ENCODE assay signal across 8 cellular contexts in the genomic region with DNA sequence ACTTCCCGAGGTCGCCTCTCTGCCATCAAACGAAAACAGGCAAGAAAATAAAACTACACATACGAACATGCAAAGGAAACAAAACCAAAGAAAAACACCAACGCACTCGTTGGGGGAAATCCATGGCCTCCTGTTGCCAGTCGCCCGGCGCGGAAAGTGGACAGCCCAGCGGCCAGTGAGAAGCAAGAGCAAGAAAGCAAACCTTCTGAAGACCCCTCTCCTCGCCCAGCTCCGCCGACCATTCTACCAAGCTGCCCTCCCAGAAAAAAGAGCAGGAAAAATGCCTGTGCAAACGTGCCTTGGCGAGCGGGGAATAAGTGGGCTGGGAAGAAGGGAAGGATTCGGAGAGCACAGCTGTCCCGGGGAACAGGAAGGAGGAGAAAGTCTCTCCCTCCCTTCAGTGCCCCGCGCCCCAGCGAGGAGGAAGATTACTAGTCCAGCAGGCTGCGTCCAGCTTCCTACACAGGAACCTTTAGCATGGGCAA. TPM values are rescaled to one million over a fixed set of nuclear protein-coding genes. Genes with fewer than 3 reads are reported as not detected.
A peak's percentile ranks its signal among the peaks of the same experiment; 100 is the strongest.
DNase-seq lines count a peak whose midpoint lies in the region; ATAC-seq and TF ChIP-seq lines count a peak whose summit lies in the region.

No MANE protein-coding gene starts in this region.

- BruUV-seq in A673 (replicated peaks; lab: Mats Ljungman, UMichigan) = no TSS peak

- peaks cover 50% of the 10 kb centered on the region for H3K79me2 ChIP-seq in GM23338 (replicated peaks; ENCODE audit: insufficient read depth)

- H3F3A ChIP-seq in GM23338 (replicated peaks; ENCODE audit: low read depth) = no peaks in the 10 kb centered on the region

- H3K27me3 ChIP-seq in A673 (replicated peaks; ENCODE audit: insufficient read depth, low read depth, low read length, poor library complexity) (peaks cover 13% of the 10 kb centered on the region), GM23338 (ENCODE audit: insufficient read depth) (no peaks in the 10 kb centered on the region), testis (no peaks in the 10 kb centered on the region)

- peak overlapping the region; percentile 93 for H3K27ac Mint-ChIP-seq in GM23338

- peak; percentile 55; the same call in 2 of the 3 replicates for ATAC-seq in GM23338

- in situ Hi-C loops in ACHN (cut with HindIII; ENCODE audit: low pct_ligation_motif_present, low pct_unique_long_range_greater_than_20kb, low sequenced_read_pairs) = no loop called here

- intact Hi-C loops in A673 (cut with micrococcal nuclease; ENCODE audit: unreplicated experiment) = loop anchor here (10.0 kb wide), 2 partner anchors 656 to 756 kb away; no protein-coding TSS in a partner anchor
- intact Hi-C loops in testis (cut with DNase I; ENCODE audit: low total_unique reads) = no loop called here

- peak overlapping the region; percentile 97 for H2AFZ ChIP-seq in GM23338

- H3K27me3 Mint-ChIP-seq in GM23338 (ENCODE audit: insufficient read depth, low read depth, poor library complexity) = peaks cover 4% of the 10 kb centered on the region

- H3K9me3 ChIP-seq in A673 (ENCODE audit: low read depth, low read length, poor library complexity, severe bottlenecking) (no peaks in the 10 kb centered on the region), testis (no peaks in the 10 kb centered on the region)

- TF ChIP-seq CTCF in A673 (conservative IDR thresholded peaks at IDR 0.05; ENCODE audit: low read depth, low read length) = no peak
- no peak for TF ChIP-seq CTCF in GM23338 (conservative IDR thresholded peaks at IDR 0.05; ENCODE audit: low read depth in 2 of 2)
- TF ChIP-seq CTCF in coronary artery (IDR thresholded peaks at IDR 0.05) = no peak
- TF ChIP-seq CTCF in testis (IDR thresholded peaks at IDR 0.05) = no peak

- peaks cover 6% of the 10 kb centered on the region; the same call in 1 of the 3 replicates for H3K36me3 Mint-ChIP-seq in GM23338 (ENCODE audit: low read depth)

- no peaks in the 10 kb centered on the region for H3K9me2 ChIP-seq in GM23338 (ENCODE audit: insufficient read depth)

- peak overlapping the region; percentile 98 for H3K4me2 ChIP-seq in GM23338

- H3K4me3 ChIP-seq in A673 (ENCODE audit: low read depth, low read length, poor library complexity, severe bottlenecking) = peak overlapping the region; percentile 59
- H3K4me3 ChIP-seq in GM23338 = peak overlapping the region; percentile 94
- peak overlapping the region; percentile 98 for H3K4me3 ChIP-seq in coronary artery
- peak overlapping the region; percentile 84 to 88 for H3K4me3 ChIP-seq in testis

- CTCF ChIA-PET in A673 (lab: Charles Lee) = no interaction called here

- no peaks in the 10 kb centered on the region for H3K36me3 ChIP-seq in A673 (ENCODE audit: insufficient read depth, low read length, poor library complexity, severe bottlenecking)
- H3K36me3 ChIP-seq in GM23338 (ENCODE audit: insufficient read depth) = no peaks in the 10 kb centered on the region
- no peaks in the 10 kb centered on the region for H3K36me3 ChIP-seq in testis (ENCODE audit: low read depth, missing control alignments)

- 0 to 1% methylated on average over 23 of the region's 23 CpGs for WGBS in testis, 2 donors

- no peak for TF ChIP-seq POLR2A in testis (IDR thresholded peaks at IDR 0.05)

- peaks cover 5% of the 10 kb centered on the region for H4K20me1 ChIP-seq in GM23338 (replicated peaks; ENCODE audit: insufficient read depth)

- H3K4me1 ChIP-seq in A673 (ENCODE audit: insufficient read depth, low read length, poor library complexity, severe bottlenecking) (peaks cover 7% of the 10 kb centered on the region), GM23338 (ENCODE audit: insufficient read depth) (peaks cover 27% of the 10 kb centered on the region), testis (peaks cover 25% of the 10 kb centered on the region)

- H3K9me3 Mint-ChIP-seq in GM23338 = no peaks in the 10 kb centered on the region; the same call in 2 of the 3 replicates

- H3K27ac ChIP-seq in A673 (ENCODE audit: low read depth, low read length, poor library complexity, severe bottlenecking) = peak overlapping the region; percentile 78
- H3K27ac ChIP-seq in GM23338 (ENCODE audit: low read depth) = peak overlapping the region; percentile 92; the same call in 1 of the 2 replicates
- H3K27ac ChIP-seq in coronary artery = peak overlapping the region; percentile 95 to 99
- H3K27ac ChIP-seq in testis = peak overlapping the region; percentile 91 to 92

- POLR2A ChIA-PET in A673 (lab: Charles Lee; ENCODE audit: low non-redundant PET) = no interaction called here

- DNase-seq in A673 (ENCODE audit: low spot score) (no peak), GM23338 (ENCODE audit: low spot score) (peak; percentile 84), SW 1271 (lab: John Stamatoyannopoulos, UW) (peak; percentile 76 to 82), coronary artery (ENCODE audit: low spot score) (no peak), medulla oblongata (ENCODE audit: extremely low spot score) (peak; percentile 57), testis (peak; percentile 57), ACHN (no peak), UCSD-AML1 (lab: John Stamatoyannopoulos, UW; ENCODE audit: unreplicated experiment) (no peak)

- H3K4me1 Mint-ChIP-seq in GM23338 = peaks cover 29% of the 10 kb centered on the region

- peak overlapping the region; percentile 99 for H3K4me3 Mint-ChIP-seq in GM23338

TF ChIP-seq in GM23338, 12 proteins besides CTCF, POLR2A, EP300 and RAD21:
- TF ChIP-seq CREB1 (CRISPR knock-in tag; IDR thresholded peaks at IDR 0.05; ENCODE audit: low read depth) = no peak
- TF ChIP-seq, protein P1, sequence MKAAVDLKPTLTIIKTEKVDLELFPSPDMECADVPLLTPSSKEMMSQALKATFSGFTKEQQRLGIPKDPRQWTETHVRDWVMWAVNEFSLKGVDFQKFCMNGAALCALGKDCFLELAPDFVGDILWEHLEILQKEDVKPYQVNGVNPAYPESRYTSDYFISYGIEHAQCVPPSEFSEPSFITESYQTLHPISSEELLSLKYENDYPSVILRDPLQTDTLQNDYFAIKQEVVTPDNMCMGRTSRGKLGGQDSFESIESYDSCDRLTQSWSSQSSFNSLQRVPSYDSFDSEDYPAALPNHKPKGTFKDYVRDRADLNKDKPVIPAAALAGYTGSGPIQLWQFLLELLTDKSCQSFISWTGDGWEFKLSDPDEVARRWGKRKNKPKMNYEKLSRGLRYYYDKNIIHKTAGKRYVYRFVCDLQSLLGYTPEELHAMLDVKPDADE (IDR thresholded peaks at IDR 0.05) = no peak

RNA-seq across cellular contexts. Expression of a gene that starts 0.8 kb away (rescaled TPM):
- total RNA-seq in A673 (2021) (9.4 and 11.7 TPM in 2 replicates), testis (10 to 100 TPM; 84.9 to 97.1 TPM)
- 48.2 TPM in 2 replicates for total RNA-seq in GM23338 (2014; rRNA removed; shearing (Covaris generic))
- polyA plus RNA-seq in GM23338 (2016; fragmentation: Nextera tagmentation; extraction: Ambion mirVana) (16.0 and 16.2 TPM in 2 replicates), testis (ENCODE audit: insufficient read depth, low read depth, low replicate concordance) (119 TPM)

Comparison
In these comparisons a context has a peak if more than half of its experiments do, and no peak if none do; other contexts are left out.
1. DNase-seq: peak in GM23338 (single experiment), SW 1271 (2 of 2), medulla oblongata (single experiment) and testis (single experiment); none in A673 (single experiment), coronary artery (single experiment), ACHN (single experiment) and UCSD-AML1 (single experiment).
2. Peak in every context shown above with its lines, with median percentiles within 50 percentile points of each other: H3K27ac ChIP-seq and H3K4me3 ChIP-seq.